ENCODE assay signal across 29 cellular contexts in the genomic region with DNA sequence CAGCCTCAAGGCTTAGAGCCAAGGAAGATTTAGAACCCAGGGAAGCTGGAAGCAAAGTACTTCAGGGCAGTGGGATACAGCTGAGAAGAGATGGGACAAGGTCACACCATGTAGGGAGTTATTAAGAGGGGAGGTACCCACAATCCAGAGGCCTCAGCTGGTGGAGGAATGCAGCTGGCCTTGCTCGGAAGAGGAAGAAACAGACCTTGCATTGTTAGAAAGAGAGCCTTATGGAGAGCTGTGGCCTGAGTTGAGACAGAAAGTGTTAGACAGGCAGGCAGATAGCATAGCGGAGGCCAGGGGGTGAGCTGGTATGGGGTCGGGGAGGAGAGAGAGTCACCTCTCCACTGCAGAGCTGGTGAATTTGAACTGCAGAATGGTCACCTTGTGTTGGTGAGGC.
"Had no signal": no experiment of that assay in that cellular context is flagged by ENCODE, and none has a peak within 500 bp of the region (broad histone marks: within the 10 kb centered on the region; RNA-seq: fewer than 3 reads in every experiment).

No MANE protein-coding gene starts in this region.

- H3K27ac ChIP-seq: breast epithelium, esophagus muscularis mucosa, left ventricle myocardium inferior, neutrophil, ovary, psoas muscle, transverse colon had no signal

- H3K4me3 ChIP-seq: breast epithelium, esophagus muscularis mucosa, left ventricle myocardium inferior, lung, ovary, psoas muscle, smooth muscle cell, transverse colon had no signal

- H3K4me1 Mint-ChIP-seq: activated CD4-positive, alpha-beta T cell treated with anti-CD3 and anti-CD28 coated beads, Interleukin-2, amount 10 ng/mL, durations not matched to agents 24 days and 14 days; activated naive CD8-positive, alpha-beta T cell treated with anti-CD3 and anti-CD28 coated beads, Interleukin-2, amount 10 ng/mL, durations not matched to agents 7 days and 5 days; central memory CD8-positive, alpha-beta T cell; naive thymus-derived CD4-positive, alpha-beta T cell; stimulated activated naive B cell treated with anti-CD40 and anti-IgM and Interleukin-4, amounts not matched to agents 10 μg/mL and 1 μg/mL and 100 μg/mL, for 72 hours had no signal

- H3K4me3 Mint-ChIP-seq: activated CD4-positive, alpha-beta memory T cell treated with anti-CD3 and anti-CD28 coated beads for 36 hours; activated CD4-positive, alpha-beta T cell treated with anti-CD3 and anti-CD28 coated beads, Interleukin-2, amount 10 ng/mL, durations not matched to agents 24 days and 14 days; activated naive CD4-positive, alpha-beta T cell treated with anti-CD3 and anti-CD28 coated beads for 36 hours; activated naive CD8-positive, alpha-beta T cell treated with anti-CD3 and anti-CD28 coated beads, Interleukin-2, amount 10 ng/mL, durations not matched to agents 7 days and 5 days; activated T-helper 1 cell treated with anti-CD3 and anti-CD28 coated beads, Interleukin-12 subunit alpha, Interleukin-12 subunit beta, Interleukin-2, Interleukin-4 antibody, amounts not matched to agents 30 ng/mL and 10 ng/mL and 1 ng/mL, durations not matched to agents 14 hours and 24 hours and 36 hours; central memory CD8-positive, alpha-beta T cell; naive thymus-derived CD4-positive, alpha-beta T cell; stimulated activated naive B cell treated with anti-CD40 and anti-IgM and Interleukin-4, amounts not matched to agents 10 μg/mL and 1 μg/mL and 100 μg/mL, for 72 hours had no signal

- H3K27ac Mint-ChIP-seq: activated CD4-positive, alpha-beta memory T cell treated with anti-CD3 and anti-CD28 coated beads for 36 hours; activated CD4-positive, alpha-beta T cell treated with anti-CD3 and anti-CD28 coated beads, Interleukin-2, amount 10 ng/mL, durations not matched to agents 24 days and 14 days; activated naive CD4-positive, alpha-beta T cell treated with anti-CD3 and anti-CD28 coated beads for 36 hours; activated naive CD8-positive, alpha-beta T cell treated with anti-CD3 and anti-CD28 coated beads, Interleukin-2, amount 10 ng/mL, durations not matched to agents 7 days and 5 days; activated T-helper 1 cell treated with anti-CD3 and anti-CD28 coated beads, Interleukin-12 subunit alpha, Interleukin-12 subunit beta, Interleukin-2, Interleukin-4 antibody, amounts not matched to agents 30 ng/mL and 10 ng/mL and 1 ng/mL, durations not matched to agents 14 hours and 24 hours and 36 hours; naive thymus-derived CD4-positive, alpha-beta T cell; stimulated activated naive B cell treated with anti-CD40 and anti-IgM and Interleukin-4, amounts not matched to agents 10 μg/mL and 1 μg/mL and 100 μg/mL, for 72 hours had no signal

- H3K9me3 Mint-ChIP-seq: activated CD4-positive, alpha-beta memory T cell treated with anti-CD3 and anti-CD28 coated beads for 36 hours; activated CD4-positive, alpha-beta T cell treated with anti-CD3 and anti-CD28 coated beads, Interleukin-2, amount 10 ng/mL, durations not matched to agents 24 days and 14 days; activated naive CD4-positive, alpha-beta T cell treated with anti-CD3 and anti-CD28 coated beads for 36 hours; activated naive CD8-positive, alpha-beta T cell treated with anti-CD3 and anti-CD28 coated beads, Interleukin-2, amount 10 ng/mL, durations not matched to agents 7 days and 5 days; activated T-helper 1 cell treated with anti-CD3 and anti-CD28 coated beads, Interleukin-12 subunit alpha, Interleukin-12 subunit beta, Interleukin-2, Interleukin-4 antibody, amounts not matched to agents 30 ng/mL and 10 ng/mL and 1 ng/mL, durations not matched to agents 14 hours and 24 hours and 36 hours; central memory CD8-positive, alpha-beta T cell; naive thymus-derived CD4-positive, alpha-beta T cell had no signal

- H3K27me3 Mint-ChIP-seq: stimulated activated naive B cell treated with anti-CD40 and anti-IgM and Interleukin-4, amounts not matched to agents 10 μg/mL and 1 μg/mL and 100 μg/mL, for 72 hours had no signal

- H3K9me3 ChIP-seq: breast epithelium, esophagus muscularis mucosa, left ventricle myocardium inferior, neutrophil, ovary, psoas muscle, transverse colon had no signal

- H3K27me3 ChIP-seq: breast epithelium, esophagus muscularis mucosa, neutrophil, ovary, transverse colon had no signal

- DNase-seq: activated CD4-positive, alpha-beta memory T cell treated with anti-CD3 and anti-CD28 coated beads for 36 hours; activated CD4-positive, alpha-beta T cell treated with anti-CD3 and anti-CD28 coated beads, Interleukin-2, amount 10 ng/mL, durations not matched to agents 24 days and 14 days; activated CD4-positive, CD25-positive, alpha-beta regulatory T cell treated with anti-CD3 and anti-CD28 coated beads, Interleukin-2, amount 50 U/mL, for 72 hours; activated CD8-positive, alpha-beta memory T cell treated with anti-CD3 and anti-CD28 coated beads, Interleukin-2, amount 50 U/mL, for 4 hours; activated effector memory CD4-positive, alpha-beta T cell treated with anti-CD3 and anti-CD28 coated beads, Interleukin-2, amount 50 U/mL, for 16 hours; activated naive CD4-positive, alpha-beta T cell treated with anti-CD3 and anti-CD28 coated beads for 36 hours; activated naive CD8-positive, alpha-beta T cell treated with anti-CD3 and anti-CD28 coated beads, Interleukin-2, amount 10 ng/mL, durations not matched to agents 7 days and 5 days; activated T-cell treated with anti-CD3 and anti-CD28 coated beads, Interleukin-2, amount 50 U/mL, for 1 hour; dermis blood vessel endothelial cell; effector CD4-positive, alpha-beta T cell; foreskin melanocyte; left ventricle myocardium inferior; midbrain; naive thymus-derived CD4-positive, alpha-beta T cell; ovary; psoas muscle; stimulated activated CD4-positive, alpha-beta T cell treated with anti-CD3 and anti-CD28 coated beads, Interleukin-1b, Interleukin-23, amount 100 ng/mL, for 48 hours; stimulated activated CD4-positive, alpha-beta T cell treated with anti-CD3 and anti-CD28 coated beads, Interleukin-4, amount 100 ng/mL, for 4 hours; stimulated activated CD8-positive, alpha-beta memory T cell treated with anti-CD3 and anti-CD28 coated beads, Interleukin-4, amount 100 ng/mL, for 48 hours; stimulated activated naive B cell treated with anti-CD40 and anti-IgM and Interleukin-4, amounts not matched to agents 10 μg/mL and 1 μg/mL and 100 μg/mL, for 72 hours; T-helper 2 cell; transverse colon had no signal

- H3K36me3 ChIP-seq: breast epithelium, esophagus muscularis mucosa, left ventricle myocardium inferior, neutrophil, ovary, transverse colon had no signal

- H3K4me1 ChIP-seq: breast epithelium, left ventricle myocardium inferior, psoas muscle, transverse colon had no signal

- H3K4me2 ChIP-seq: smooth muscle cell had no signal

- H3K36me3 Mint-ChIP-seq: activated CD4-positive, alpha-beta memory T cell treated with anti-CD3 and anti-CD28 coated beads for 36 hours; activated naive CD8-positive, alpha-beta T cell treated with anti-CD3 and anti-CD28 coated beads, Interleukin-2, amount 10 ng/mL, durations not matched to agents 7 days and 5 days; naive thymus-derived CD4-positive, alpha-beta T cell; stimulated activated naive B cell treated with anti-CD40 and anti-IgM and Interleukin-4, amounts not matched to agents 10 μg/mL and 1 μg/mL and 100 μg/mL, for 72 hours had no signal
